Comparison of ENCODE assay signal across 8 cellular contexts in the genomic region with DNA sequence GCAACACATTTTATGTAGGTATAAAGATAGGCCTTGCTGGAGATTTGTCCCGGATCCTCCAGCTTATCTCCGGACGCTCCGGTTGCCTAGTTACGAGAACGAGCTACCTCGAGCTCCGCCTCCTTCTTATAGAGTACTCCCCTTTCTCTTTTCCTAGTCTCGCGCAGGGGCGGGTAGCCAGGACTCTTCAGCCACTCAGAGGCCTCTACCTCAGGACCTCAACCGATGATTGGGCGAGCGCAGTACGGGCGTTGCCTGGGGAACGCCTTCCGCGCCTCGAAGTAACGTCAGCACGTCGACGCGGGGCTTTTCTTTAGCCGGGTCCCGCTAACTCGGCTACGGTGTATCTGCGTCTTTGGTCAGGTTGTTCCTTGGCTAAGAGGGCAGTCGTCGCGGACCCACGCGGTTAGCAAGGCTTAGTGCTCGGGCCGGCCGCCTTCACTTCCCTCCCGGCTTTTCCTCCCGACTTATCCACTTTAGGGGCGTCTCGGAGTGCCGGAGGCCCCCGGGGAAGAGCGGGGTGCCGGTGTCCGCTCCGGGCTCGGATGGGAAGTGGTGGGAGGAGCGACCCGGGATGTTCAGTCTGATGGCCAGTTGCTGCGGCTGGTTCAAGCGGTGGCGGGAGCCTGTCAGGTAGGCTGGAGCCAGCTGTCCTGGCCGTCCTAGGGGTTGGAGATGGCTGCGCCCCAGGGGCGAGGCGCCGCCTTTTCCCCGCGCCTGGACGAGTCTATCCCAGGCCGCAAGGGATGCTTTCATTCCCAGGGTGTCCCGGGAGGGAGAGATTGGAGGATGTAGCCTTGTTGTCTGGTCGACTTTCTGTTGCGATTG. TPM values are rescaled to one million over a fixed set of nuclear protein-coding genes. Genes with fewer than 3 reads are reported as not detected.
DNase-seq lines count a peak whose midpoint lies in the region; TF ChIP-seq lines count a peak whose summit lies in the region.

Gene ARL13B (plus strand): TSS at position 306 of the 828 bp plus-strand sequence. CDS start 269 bp downstream, at position 575.

- H3K27me3 ChIP-seq in suprapubic skin = no peaks in the 10 kb centered on the region

- H3K4me3 Mint-ChIP-seq in HFFc6 = peak within 1 kb of the TSS; percentile 92

- peak within 1 kb of the TSS; percentile 92 for H3K27ac Mint-ChIP-seq in HFFc6

- under 1% methylated on average over 42 of the region's 66 CpGs for WGBS in suprapubic skin

- no peak for TF ChIP-seq CTCF in HFFc6 (IDR thresholded peaks at IDR 0.05)
- TF ChIP-seq CTCF in NB4 (IDR thresholded peaks at IDR 0.05; ENCODE audit: low read depth, low read length) = no peak
- TF ChIP-seq CTCF in suprapubic skin (IDR thresholded peaks at IDR 0.05) = no peak

- H3K36me3 ChIP-seq in SK-N-MC (ENCODE audit: insufficient read depth, low read length) (no peaks in the 10 kb centered on the region), suprapubic skin (no peaks in the 10 kb centered on the region)

- H3K27me3 Mint-ChIP-seq in HFFc6 (ENCODE audit: insufficient read depth) = no peaks in the 10 kb centered on the region; the same call in none of the 2 replicates

- peak within 1 kb of the TSS; percentile 81 for H3K9ac ChIP-seq in SK-N-MC (ENCODE audit: insufficient read length)

- DNase-seq in GM04503 (ENCODE audit: low read depth) (peak; percentile 95), HFFc6 (peak; percentile 99), NB4 (ENCODE audit: low read depth) (peak; percentile 96), SK-N-MC (ENCODE audit: low read depth, low spot score) (peak; percentile 90), germinal center (ENCODE audit: low spot score) (peak; percentile 97), non-pigmented ciliary epithelial cell (ENCODE audit: low read depth) (peak; percentile 97), suprapubic skin (ENCODE audit: low spot score in 2 of 2) (peak; percentile 99)
- peak; percentile 94 for DNase-seq in activated naive CD4-positive, alpha-beta T cell treated with anti-CD3 and anti-CD28 coated beads, Interleukin-2, amount 50 U/mL, for 16 hours

- TF ChIP-seq EP300 in suprapubic skin (IDR thresholded peaks at IDR 0.05) = no peak

- peak within 1 kb of the TSS; percentile 69 for H3K4me3 ChIP-seq in NB4 (ENCODE audit: low read depth, low read length)
- H3K4me3 ChIP-seq in SK-N-MC = peak within 1 kb of the TSS; percentile 87
- peak within 1 kb of the TSS; percentile 89 for H3K4me3 ChIP-seq in suprapubic skin

- TF ChIP-seq POLR2A in NB4 (IDR thresholded peaks at IDR 0.05; ENCODE audit: extremely low read depth, insufficient read length) = peak; percentile 59
- peak in 1 of 2 donors; percentile 72 for TF ChIP-seq POLR2A in suprapubic skin (IDR thresholded peaks at IDR 0.05)

- no peaks in the 10 kb centered on the region for H3K9me3 ChIP-seq in SK-N-MC (ENCODE audit: low read depth, low read length)
- no peaks in the 10 kb centered on the region for H3K9me3 ChIP-seq in suprapubic skin

- no peaks in the 10 kb centered on the region for H3K36me3 Mint-ChIP-seq in HFFc6 (ENCODE audit: low read depth)

- H3K4me1 Mint-ChIP-seq in HFFc6 (ENCODE audit: low read depth) = peaks cover 27% of the 10 kb centered on the region

- H3K27ac ChIP-seq in SK-N-MC = no peak within 1 kb of the TSS
- H3K27ac ChIP-seq in suprapubic skin = peak within 1 kb of the TSS; percentile 95

- H3K9me3 Mint-ChIP-seq in HFFc6 = no peaks in the 10 kb centered on the region

- H3K4me1 ChIP-seq in suprapubic skin = peaks cover 17% of the 10 kb centered on the region

RNA-seq across cellular contexts. Expression of gene ARL13B, which starts in this region (rescaled TPM):
- total RNA-seq in HFFc6 (2021; fragmentation: NEBNext Ultra II Directional; extraction: Animal tissue kit (Norgen Biotek cat#: 25700)) = 10 to 100 TPM in 1 of 6 experiments, 1 to 10 TPM in 5; 5.0 to 10.6 (median 8.5) TPM
- 1 to 10 TPM; 5.7 to 8.2 (median 6.3) TPM for total RNA-seq in suprapubic skin
